ENCODE assay signal across 17 cellular contexts in the genomic region with DNA sequence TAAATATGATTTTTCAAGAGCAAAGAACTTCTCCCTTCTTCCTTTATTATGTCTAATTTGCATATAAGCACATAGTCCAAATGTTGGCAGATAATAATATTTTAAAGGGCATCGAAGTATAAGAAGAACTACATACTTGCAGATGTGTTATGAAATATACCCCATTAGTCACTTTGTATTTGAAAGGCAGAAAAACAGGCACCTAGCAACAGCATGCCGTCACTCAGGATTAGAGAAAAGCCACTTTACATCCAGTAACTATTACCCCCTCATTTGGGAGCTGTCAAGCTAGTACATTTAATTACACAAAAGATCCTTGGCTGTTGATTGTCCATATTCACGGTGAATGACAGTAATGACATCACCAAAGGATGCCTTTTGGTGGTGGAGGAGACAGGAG.
"Had no signal": no experiment of that assay in that cellular context is flagged by ENCODE, and none has a peak within 500 bp of the region (broad histone marks: within the 10 kb centered on the region; RNA-seq: fewer than 3 reads in every experiment).

No MANE protein-coding gene starts in this region.

- H3K27ac ChIP-seq: foreskin keratinocyte, left ventricle myocardium inferior had no signal

- ATAC-seq: activated T-helper 17 cell treated with anti-CD3 and anti-CD28 coated beads, Interleukin-2, amount 50 U/mL, for 72 hours; foreskin keratinocyte had no signal

- DNase-seq: activated B cell treated with CpG ODN at 0.5 μM for 24 hours; activated CD4-positive, alpha-beta memory T cell treated with anti-CD3 and anti-CD28 coated beads for 36 hours; activated CD4-positive, alpha-beta T cell treated with anti-CD3 and anti-CD28 coated beads for 4 hours; activated naive CD4-positive, alpha-beta T cell; activated naive CD8-positive, alpha-beta T cell treated with anti-CD3 and anti-CD28 coated beads for 36 hours; activated T-cell treated with anti-CD3 and anti-CD28 coated beads, Interleukin-2, amount 50 U/mL, for 1 hour; amygdala; caudate nucleus; foreskin keratinocyte; glutamatergic neuron; hypothalamus; left ventricle myocardium inferior; nephron progenitor cell; nucleus accumbens; stimulated activated CD8-positive, alpha-beta memory T cell treated with anti-CD3 and anti-CD28 coated beads, Interleukin-4, amount 100 ng/mL, for 48 hours; stimulated activated naive CD4-positive, alpha-beta T cell had no signal
